In the genomic region with DNA sequence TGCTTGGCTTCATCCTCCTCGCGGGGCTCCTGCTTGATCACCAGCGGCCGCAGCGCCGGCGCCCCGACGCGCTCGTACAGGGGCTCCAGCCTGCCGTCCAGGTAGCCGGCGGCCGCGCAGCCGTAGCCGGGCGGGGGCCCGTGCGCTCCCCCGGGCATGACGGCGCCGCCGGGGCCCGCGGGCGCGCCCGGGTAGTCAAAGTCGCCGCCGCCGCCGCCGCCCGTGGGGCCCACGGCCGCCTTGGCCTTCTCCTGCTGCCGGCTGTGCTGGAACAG, we compare ENCODE assay signal across 8 cellular contexts. TPM values are rescaled to one million over a fixed set of nuclear protein-coding genes. Genes with fewer than 3 reads are reported as not detected.
DNase-seq lines count a peak whose midpoint lies in the region; ATAC-seq and TF ChIP-seq lines count a peak whose summit lies in the region.
"Had no signal": no experiment of that assay in that cellular context is flagged by ENCODE, and none has a peak within 500 bp of the region (broad histone marks: within the 10 kb centered on the region; RNA-seq: fewer than 3 reads in every experiment).

No MANE protein-coding gene starts in this region.

- peaks cover 68% of the 10 kb centered on the region for H3K4me1 ChIP-seq in HEK293 (ENCODE audit: control insufficient read depth, insufficient read depth, low read length)
- H3K4me1 ChIP-seq in thymus (ENCODE audit: control insufficient read depth, insufficient read depth, low read length) = peaks cover 8% of the 10 kb centered on the region

- H3K27me3 Mint-ChIP-seq in MCF 10A (ENCODE audit: insufficient read depth, unreplicated experiment) = no peaks in the 10 kb centered on the region

- H3K9me3 Mint-ChIP-seq in MCF 10A (ENCODE audit: unreplicated experiment) = no peaks in the 10 kb centered on the region
- H3K9me3 Mint-ChIP-seq: activated CD8-positive, alpha-beta T cell treated with anti-CD3 and anti-CD28 coated beads for 36 hours had no signal

- TF ChIP-seq POLR2A in lower leg skin (IDR thresholded peaks at IDR 0.05) = no peak

- TF ChIP-seq CTCF in HEK293 (tag by site-specific recombination; IDR thresholded peaks at IDR 0.05) = no peak
- no peak for TF ChIP-seq CTCF in MCF 10A (IDR thresholded peaks at IDR 0.05; ENCODE audit: unreplicated experiment)
- no peak for TF ChIP-seq CTCF in lower leg skin (IDR thresholded peaks at IDR 0.05)

- H3K27ac Mint-ChIP-seq in MCF 10A (ENCODE audit: low read depth, unreplicated experiment) = no peak overlapping the region
- H3K27ac Mint-ChIP-seq: activated CD8-positive, alpha-beta T cell treated with anti-CD3 and anti-CD28 coated beads for 36 hours had no signal

- no TSS peak for BruUV-seq in MCF 10A (replicated peaks; lab: Mats Ljungman, UMichigan)

- H3K4me1 Mint-ChIP-seq in MCF 10A (ENCODE audit: insufficient read depth, unreplicated experiment) = no peaks in the 10 kb centered on the region

- H3K27me3 ChIP-seq in thymus (ENCODE audit: control insufficient read depth, insufficient read depth) = peaks cover 60% of the 10 kb centered on the region

- intact Hi-C loops in MCF 10A (cut with micrococcal nuclease) (loop anchor here (2.0 to 5.0 kb wide), 3 partner anchors 65 to 90 kb away; no protein-coding TSS in a partner anchor), lower leg skin (cut with DNase I; ENCODE audit: low total_unique reads) (loop anchor here (2.0 to 10.0 kb wide), 2 partner anchors 67 to 73 kb away; no protein-coding TSS in a partner anchor)

- CTCF ChIA-PET in HEK293 (lab: Yijun Ruan, JAX) = interaction anchor here (0.6 to 2.6 kb wide), 13 partner anchors 10 to 105 kb away, joined by 3 to 24 read pairs (median 6); a partner anchor contains a TSS
- CTCF ChIA-PET in MCF 10A (lab: Yijun Ruan, JAX) = interaction anchor here (0.6 to 2.6 kb wide), 9 partner anchors 8 to 347 kb away, joined by 3 to 12 read pairs (median 8); a partner anchor contains a TSS

- no peak for DNase-seq in MCF 10A (ENCODE audit: unreplicated experiment)
- DNase-seq in lower leg skin (ENCODE audit: low spot score in 2 of 2) = no peak
- DNase-seq in AG08396 (ENCODE audit: low spot score) = no peak

- H3K4me3 Mint-ChIP-seq in MCF 10A (ENCODE audit: unreplicated experiment) = peak overlapping the region; percentile 75
- H3K4me3 Mint-ChIP-seq: activated CD8-positive, alpha-beta T cell treated with anti-CD3 and anti-CD28 coated beads for 36 hours had no signal

- H3K4me3 ChIP-seq in HEK293 (ENCODE audit: low read depth, low read length) = peak overlapping the region; percentile 34
- peak overlapping the region; percentile 39 for H3K4me3 ChIP-seq in lower leg skin (ENCODE audit: low read depth, poor library complexity, severe bottlenecking)
- H3K4me3 ChIP-seq in thymus (ENCODE audit: low read length) = peak overlapping the region; percentile 45

- POLR2A ChIA-PET in HEK293 (lab: Yijun Ruan, JAX) = interaction anchor here (0.5 to 2.3 kb wide), 14 partner anchors 9 to 956 kb away, joined by 3 to 49 read pairs (median 4); a partner anchor contains a TSS
- POLR2A ChIA-PET in MCF 10A (lab: Yijun Ruan, JAX) = interaction anchor here (0.6 to 8.3 kb wide), 11 partner anchors 9 to 872 kb away, joined by 3 to 110 read pairs (median 8); a partner anchor contains a TSS

- no peaks in the 10 kb centered on the region for H3K36me3 Mint-ChIP-seq in MCF 10A (ENCODE audit: insufficient read depth, unreplicated experiment)

- ATAC-seq in HG03280 (IDR thresholded peaks at IDR 0.05; ENCODE audit: unreplicated experiment) (no peak), GM21447 (IDR thresholded peaks at IDR 0.05; ENCODE audit: unreplicated experiment) (no peak)

- H3K27ac ChIP-seq in HEK293 (ENCODE audit: extremely low read depth, low read depth, low read length) (peak overlapping the region; percentile 98), thymus (ENCODE audit: low read depth) (no peak overlapping the region)

- H3K9me3 ChIP-seq in HEK293 (ENCODE audit: control insufficient read depth, insufficient read depth, low read depth, low read length) = no peaks in the 10 kb centered on the region
- H3K9me3 ChIP-seq in thymus (ENCODE audit: control insufficient read depth) = no peaks in the 10 kb centered on the region

- WGBS in lower leg skin, 2 donors = 0% methylated on average over 8 of the region's 41 CpGs; no CpG with 5 or more reads in 1 of the 2 donors
- under 1% methylated on average over 41 of the region's 41 CpGs for WGBS in thymus

- H3K36me3 ChIP-seq in HEK293 (ENCODE audit: control insufficient read depth in 2 of 2, insufficient read depth in 1 of 2, low read length in 2 of 2) (no peaks in the 10 kb centered on the region), thymus (ENCODE audit: control insufficient read depth, insufficient read depth) (no peaks in the 10 kb centered on the region)

TF ChIP-seq in HEK293, 187 proteins besides CTCF, POLR2A, EP300 and RAD21:
- TF ChIP-seq MYNN (tag by site-specific recombination; IDR thresholded peaks at IDR 0.05; ENCODE audit: borderline replicate concordance) (no peak), SALL2 (tag by site-specific recombination; IDR thresholded peaks at IDR 0.05; ENCODE audit: borderline replicate concordance) (no peak), ZNF10 (tag by site-specific recombination; IDR thresholded peaks at IDR 0.05) (no peak), ZBTB20 (tag by site-specific recombination; IDR thresholded peaks at IDR 0.05) (peak; percentile 2; the same call in 1 of the 2 replicates), ZNF530 (tag by site-specific recombination; IDR thresholded peaks at IDR 0.05; ENCODE audit: low read depth) (no peak)

RNA-seq across cellular contexts. Expression of a gene that starts 0.5 kb away (rescaled TPM):
- total RNA-seq in MCF 10A (2022) = 4.7 and 6.2 TPM in 2 replicates
- 100 to 1,000 TPM; 228 to 297 (median 255) TPM for total RNA-seq in lower leg skin
- polyA plus RNA-seq in thymus = 10.1 TPM

Comparison
In these comparisons a context has a peak if more than half of its experiments do, and no peak if none do; other contexts are left out.
1. RNA of a gene that starts 0.5 kb away (total RNA-seq): 228 to 297 TPM in lower leg skin; 4.7 to 6.2 TPM in MCF 10A; every median in the first group is over 10 times any median in the second.
2. Peak in every context shown above with its lines, with median percentiles within 50 percentile points of each other: H3K4me3 ChIP-seq.